22 cellular contexts compared by ENCODE assay signal in the genomic region with DNA sequence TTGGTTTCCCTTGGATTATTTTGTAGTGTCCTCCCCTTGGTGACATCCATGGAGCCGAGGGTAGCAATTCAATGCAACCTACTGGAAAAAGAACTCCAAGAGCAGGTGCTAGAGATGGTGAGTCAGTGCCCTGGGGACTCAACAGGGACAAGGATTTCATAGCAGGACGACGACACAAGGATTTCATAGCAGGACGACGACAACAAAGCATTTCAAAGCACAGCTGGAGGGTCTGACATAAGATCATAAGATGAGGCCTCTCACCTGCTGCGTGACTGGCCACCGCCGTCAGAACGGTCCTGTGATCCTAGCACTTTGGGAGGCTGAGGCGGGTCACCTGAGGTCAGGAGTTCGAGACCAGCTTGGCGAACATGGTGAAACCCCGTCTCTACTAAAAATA. TPM values are rescaled to one million over a fixed set of nuclear protein-coding genes. Genes with fewer than 3 reads are reported as not detected.
DNase-seq lines count a peak whose midpoint lies in the region; TF ChIP-seq lines count a peak whose summit lies in the region.
"Had no signal": no experiment of that assay in that cellular context is flagged by ENCODE, and none has a peak within 500 bp of the region (broad histone marks: within the 10 kb centered on the region; RNA-seq: fewer than 3 reads in every experiment).

No MANE protein-coding gene starts in this region.

- H3K4me1 Mint-ChIP-seq in H9: peaks cover 18 to 33% of the 10 kb centered on the region in 2 experiments

- no peak overlapping the region for H3K4me3 Mint-ChIP-seq in H9
- H3K4me3 Mint-ChIP-seq: activated CD4-positive, alpha-beta memory T cell treated with anti-CD3 and anti-CD28 coated beads for 36 hours; activated naive CD8-positive, alpha-beta T cell treated with anti-CD3 and anti-CD28 coated beads, Interleukin-2, amount 10 ng/mL, durations not matched to agents 7 days and 5 days; central memory CD8-positive, alpha-beta T cell; stimulated activated memory B cell treated with anti-CD40 and anti-IgM and Interleukin-4, amounts not matched to agents 10 μg/mL and 1 μg/mL and 100 μg/mL, for 72 hours; WTC11 had no signal

- H3K9me3 ChIP-seq in SJCRH30 (replicated peaks) (no peaks in the 10 kb centered on the region), smooth muscle cell (replicated peaks; ENCODE audit: low read depth) (no peaks in the 10 kb centered on the region), H9 (ENCODE audit: control insufficient read depth, low read depth, low read length) (no peaks in the 10 kb centered on the region)
- H3K9me3 ChIP-seq: testis had no signal

- no peak overlapping the region for H3K4ac ChIP-seq in H9 (ENCODE audit: low read depth, low read length)

- no peak overlapping the region for H2BK15ac ChIP-seq in H9 (ENCODE audit: low read depth, low read length)

- peak overlapping the region in 1 of 3 experiments; percentile 52; a peak in 2 of 7 replicates for H3K27ac Mint-ChIP-seq in H9
- H3K27ac Mint-ChIP-seq: activated CD4-positive, alpha-beta memory T cell treated with anti-CD3 and anti-CD28 coated beads for 36 hours; activated naive CD8-positive, alpha-beta T cell treated with anti-CD3 and anti-CD28 coated beads, Interleukin-2, amount 10 ng/mL, durations not matched to agents 7 days and 5 days; stimulated activated memory B cell treated with anti-CD40 and anti-IgM and Interleukin-4, amounts not matched to agents 10 μg/mL and 1 μg/mL and 100 μg/mL, for 72 hours; WTC11 had no signal

- no peaks in the 10 kb centered on the region for H3K79me1 ChIP-seq in H9 (ENCODE audit: insufficient read depth, low read depth, low read length, poor library complexity, severe bottlenecking)

- H2BK20ac ChIP-seq in H9 (ENCODE audit: low read depth, low read length, poor library complexity, severe bottlenecking): no peak overlapping the region

- H3K4me2 ChIP-seq in smooth muscle cell (peak overlapping the region; percentile 51), H9 (ENCODE audit: insufficient read depth, insufficient read length, low read length) (no peak overlapping the region)

- H3K27me3 Mint-ChIP-seq in H9 (ENCODE audit: low read depth): no peaks in the 10 kb centered on the region; the same call in none of the 2 replicates
- H3K27me3 Mint-ChIP-seq: activated CD4-positive, alpha-beta memory T cell treated with anti-CD3 and anti-CD28 coated beads for 36 hours; central memory CD8-positive, alpha-beta T cell; stimulated activated memory B cell treated with anti-CD40 and anti-IgM and Interleukin-4, amounts not matched to agents 10 μg/mL and 1 μg/mL and 100 μg/mL, for 72 hours had no signal

- H3K18ac ChIP-seq in H9 (ENCODE audit: insufficient read length, low read depth, low read length): no peak overlapping the region

- H2BK120ac ChIP-seq in H9 (ENCODE audit: low read depth, low read length, poor library complexity, severe bottlenecking): no peak overlapping the region

- no peak overlapping the region for H3K14ac ChIP-seq in H9 (ENCODE audit: insufficient read depth, low read length)

- no peak overlapping the region for H4K8ac ChIP-seq in H9 (replicated peaks; ENCODE audit: insufficient read length, low read depth, low read length)

- peaks cover 22% of the 10 kb centered on the region for H3K4me1 ChIP-seq in SJCRH30
- H3K4me1 ChIP-seq in smooth muscle cell (ENCODE audit: low read depth): peaks cover 19% of the 10 kb centered on the region
- peaks cover 6% of the 10 kb centered on the region; the same call in 1 of the 2 replicates for H3K4me1 ChIP-seq in H9 (ENCODE audit: insufficient read depth, low read length)

- CTCF ChIA-PET in HEK293T (lab: Yijun Ruan, JAX): interaction anchor here (0.6 to 1.5 kb wide), 2 partner anchors 9 to 20 kb away, joined by 3 to 8 read pairs; no protein-coding TSS in a partner anchor

- no peak overlapping the region for H3T11ph ChIP-seq in H9 (ENCODE audit: low read length)

- H3K9ac ChIP-seq in smooth muscle cell (ENCODE audit: low read depth) (no peak overlapping the region), H9 (ENCODE audit: extremely low read depth, insufficient read length, low read length) (no peak overlapping the region)

- H3K79me2 ChIP-seq in smooth muscle cell (ENCODE audit: low read depth): no peaks in the 10 kb centered on the region
- H3K79me2 ChIP-seq in H9 (ENCODE audit: insufficient read depth, low read length): no peaks in the 10 kb centered on the region

- H3K4me3 ChIP-seq in SJCRH30: no peak overlapping the region
- H3K4me3 ChIP-seq in smooth muscle cell: no peak overlapping the region
- H3K4me3 ChIP-seq: dorsolateral prefrontal cortex, testis had no signal

- H4K20me1 ChIP-seq in smooth muscle cell (ENCODE audit: low read depth) (no peaks in the 10 kb centered on the region), H9 (ENCODE audit: control insufficient read depth, insufficient read depth, insufficient read length) (no peaks in the 10 kb centered on the region)

- POLR2A ChIA-PET in HEK293T (lab: Yijun Ruan, JAX): no interaction called here

- H2BK12ac ChIP-seq in H9 (ENCODE audit: insufficient read length, low read depth, low read length): no peak overlapping the region

- H4K5ac ChIP-seq in H9 (ENCODE audit: insufficient read length, low read depth, low read length): no peak overlapping the region

- no peaks in the 10 kb centered on the region for H3K36me3 Mint-ChIP-seq in H9 (ENCODE audit: insufficient read depth in 1 of 3, low read depth in 3 of 3)
- H3K36me3 Mint-ChIP-seq: WTC11 had no signal

- no peak overlapping the region for H4K91ac ChIP-seq in H9 (ENCODE audit: insufficient read length, low read depth, low read length)

- H2BK5ac ChIP-seq in H9 (ENCODE audit: insufficient read length, low read length): no peak overlapping the region

- no peak overlapping the region for H2AFZ ChIP-seq in smooth muscle cell (ENCODE audit: low read depth)
- H2AFZ ChIP-seq in H9 (ENCODE audit: low read length): no peak overlapping the region

- H3K23ac ChIP-seq in H9 (ENCODE audit: insufficient read length, low read depth, low read length): no peak overlapping the region

- H3K27ac ChIP-seq in SJCRH30 (no peak overlapping the region), smooth muscle cell (ENCODE audit: low read depth) (peak overlapping the region; percentile 34), H9 (ENCODE audit: insufficient read length, low read depth, low read length) (no peak overlapping the region)
- H3K27ac ChIP-seq: dorsolateral prefrontal cortex, epithelial cell of prostate, testis had no signal

- H3K36me3 ChIP-seq in SJCRH30 (no peaks in the 10 kb centered on the region), smooth muscle cell (ENCODE audit: low read depth) (no peaks in the 10 kb centered on the region)

- WGBS in smooth muscle cell (ENCODE audit: low lambda C conversion rate): 71% methylated on average over 13 of the region's 13 CpGs
- WGBS in H9 (ENCODE audit: extremely low coverage, insufficient read length, low lambda C conversion rate): no CpG with 5 or more reads among the region's 13 CpGs

- DNase-seq in NCI-H82 (lab: John Stamatoyannopoulos, UW) (peak; percentile 46), NCI-H82 treated with DMSO at 0.1 percent for 48 hours (lab: John Stamatoyannopoulos, UW; ENCODE audit: unreplicated experiment) (no peak), NCI-H2107 treated with DMSO at 0.1 percent for 48 hours (lab: John Stamatoyannopoulos, UW; ENCODE audit: unreplicated experiment) (peak; percentile 82), SJCRH30 (peak; percentile 42 to 72), smooth muscle cell (lab: John Stamatoyannopoulos, UW; ENCODE audit: unreplicated experiment) (no peak), HEK293T (ENCODE audit: extremely low spot score) (no peak), H9 (no peak)
- DNase-seq in activated CD4-positive, CD25-positive, alpha-beta regulatory T cell (lab: John Stamatoyannopoulos, UW): no peak
- DNase-seq: ACHN; activated CD4-positive, alpha-beta memory T cell treated with anti-CD3 and anti-CD28 coated beads for 36 hours; activated naive CD8-positive, alpha-beta T cell treated with anti-CD3 and anti-CD28 coated beads, Interleukin-2, amount 10 ng/mL, durations not matched to agents 7 days and 5 days; GF-D8; HCEC 1CT; KBM-7; small intestine; T1000; testis had no signal

- H3K27me3 ChIP-seq in SJCRH30: no peaks in the 10 kb centered on the region
- H3K27me3 ChIP-seq in smooth muscle cell (ENCODE audit: low read depth): no peaks in the 10 kb centered on the region
- H3K27me3 ChIP-seq in H9 (ENCODE audit: insufficient read depth, low read length): no peaks in the 10 kb centered on the region
- H3K27me3 ChIP-seq: dorsolateral prefrontal cortex, testis had no signal

- no peak overlapping the region for H2AK5ac ChIP-seq in H9 (ENCODE audit: insufficient read length, low read length)

- TF ChIP-seq CTCF in smooth muscle cell (IDR thresholded peaks at IDR 0.05; ENCODE audit: borderline replicate concordance, insufficient read depth, poor library complexity, severe bottlenecking) (no peak), H9 (conservative IDR thresholded peaks at IDR 0.05) (no peak)

- H3K9me3 Mint-ChIP-seq in H9: no peaks in the 10 kb centered on the region; a peak in 1 of 5 replicates
- H3K9me3 Mint-ChIP-seq: activated CD4-positive, alpha-beta memory T cell treated with anti-CD3 and anti-CD28 coated beads for 36 hours; activated naive CD8-positive, alpha-beta T cell treated with anti-CD3 and anti-CD28 coated beads, Interleukin-2, amount 10 ng/mL, durations not matched to agents 7 days and 5 days; central memory CD8-positive, alpha-beta T cell; stimulated activated memory B cell treated with anti-CD40 and anti-IgM and Interleukin-4, amounts not matched to agents 10 μg/mL and 1 μg/mL and 100 μg/mL, for 72 hours; WTC11 had no signal

- H3K23me2 ChIP-seq in H9 (ENCODE audit: insufficient read length, low read depth, low read length, poor library complexity, severe bottlenecking): no peaks in the 10 kb centered on the region

- peaks cover 18% of the 10 kb centered on the region for H3F3A ChIP-seq in smooth muscle cell (ENCODE audit: low read depth)

- H3K56ac ChIP-seq in H9 (ENCODE audit: insufficient read length, low read depth, low read length): no peak overlapping the region

TF ChIP-seq in HEK293T, 16 proteins besides CTCF, POLR2A, EP300 and RAD21 (continues in another document):
- TF ChIP-seq FOXA1 (IDR thresholded peaks at IDR 0.05): no peak
- no peak for TF ChIP-seq L3MBTL2 (conservative IDR thresholded peaks at IDR 0.05)
- no peak for TF ChIP-seq LEF1 (IDR thresholded peaks at IDR 0.05; ENCODE audit: borderline replicate concordance)
- no peak for TF ChIP-seq NFRKB (IDR thresholded peaks at IDR 0.05)
- TF ChIP-seq BHLHE40 (IDR thresholded peaks at IDR 0.05; ENCODE audit: borderline replicate concordance): no peak
- no peak for TF ChIP-seq TARDBP (IDR thresholded peaks at IDR 0.05)

RNA-seq across cellular contexts. Expression of a gene that starts 22.5 kb away (rescaled TPM):
- not detected in 2 replicates for total RNA-seq in SJCRH30 (2014; rRNA removed; shearing (Covaris generic))
- total RNA-seq in smooth muscle cell: 0.45 TPM in 1 of 2 replicates, not detected in the other
- polyA plus RNA-seq in smooth muscle cell: not detected in 2 replicates
- total RNA-seq in H9 (2021): 2.8 and 4.0 TPM in 2 replicates

RNA-seq across cellular contexts. Expression of a gene that starts 50.0 kb away (rescaled TPM):
- 1.7 and 2.7 TPM in 2 replicates for total RNA-seq in SJCRH30 (2014; rRNA removed; shearing (Covaris generic))
- total RNA-seq in smooth muscle cell (0.63 and 4.6 TPM in 2 replicates), H9 (2021) (1.2 and 1.3 TPM in 2 replicates)
- 4.4 and 6.5 TPM in 2 replicates for polyA plus RNA-seq in smooth muscle cell

RNA-seq across cellular contexts. Expression of a gene that starts 50.1 kb away (rescaled TPM):
- total RNA-seq in SJCRH30 (2014; rRNA removed; shearing (Covaris generic)): 34.7 and 47.1 TPM in 2 replicates
- total RNA-seq in smooth muscle cell (27.6 and 54.1 TPM in 2 replicates), H9 (2021) (18.1 and 20.0 TPM in 2 replicates)
- 34.6 and 44.5 TPM in 2 replicates for polyA plus RNA-seq in smooth muscle cell

Comparison
In these comparisons a context has a peak if more than half of its experiments do, and no peak if none do; other contexts are left out.
1. DNase-seq: peak in NCI-H82 (single experiment), NCI-H2107 treated with DMSO at 0.1 percent for 48 hours (single experiment) and SJCRH30 (2 of 2); none in NCI-H82 treated with DMSO at 0.1 percent for 48 hours (single experiment), smooth muscle cell (single experiment), HEK293T (single experiment), H9 (single experiment) and activated CD4-positive, CD25-positive, alpha-beta regulatory T cell (0 of 4).